ENCODE assay signal across 17 cellular contexts in genomic region chr7:85343484-85343883, GRCh38.
DNase-seq lines count a peak whose midpoint lies in the region; ATAC-seq and TF ChIP-seq lines count a peak whose summit lies in the region.
"Had no signal": no experiment of that assay in that cellular context is flagged by ENCODE, and none has a peak within 500 bp of the region (broad histone marks: within the 10 kb centered on the region; RNA-seq: fewer than 3 reads in every experiment).

No MANE protein-coding gene starts in this region.

- no peak for TF ChIP-seq POLR2A in prostate gland (IDR thresholded peaks at IDR 0.05)

- TF ChIP-seq CTCF in VCaP (conservative IDR thresholded peaks at IDR 0.05) (no peak), prostate gland (IDR thresholded peaks at IDR 0.05) (no peak)

- no peaks in the 10 kb centered on the region for H3K4me1 ChIP-seq in prostate gland (replicated peaks)
- H3K4me1 ChIP-seq: stomach had no signal

- no peaks in the 10 kb centered on the region for H3K9me3 ChIP-seq in prostate gland
- H3K9me3 ChIP-seq: stomach had no signal

- no peak overlapping the region for H3K4me3 ChIP-seq in prostate gland
- H3K4me3 ChIP-seq: hepatocyte, lung, stomach had no signal

- peak overlapping the region; percentile 41; the same call in 1 of the 2 replicates for H3K27ac ChIP-seq in VCaP
- no peak overlapping the region for H3K27ac ChIP-seq in prostate gland
- H3K27ac ChIP-seq: hepatocyte, stomach had no signal

- H3K27me3 ChIP-seq in prostate gland (replicated peaks; ENCODE audit: insufficient read depth): no peaks in the 10 kb centered on the region
- H3K27me3 ChIP-seq: hepatocyte, stomach had no signal

- H3K36me3 ChIP-seq in prostate gland: no peaks in the 10 kb centered on the region
- H3K36me3 ChIP-seq: stomach had no signal

- DNase-seq in prostate gland (ENCODE audit: low spot score) (no peak), MV-4-11 (lab: John Stamatoyannopoulos, UW) (no peak)
- DNase-seq in stimulated activated CD4-positive, alpha-beta T cell treated with anti-CD3 and anti-CD28 coated beads, Interleukin-15, amount 100 ng/mL, for 24 hours: no peak
- DNase-seq: activated CD4-positive, CD25-positive, alpha-beta regulatory T cell; activated CD8-positive, alpha-beta memory T cell treated with anti-CD3 and anti-CD28 coated beads for 24 hours; activated T-cell treated with anti-CD3 and anti-CD28 coated beads, Interleukin-2, amount 50 U/mL, for 72 hours; NCI-H1105 treated with DMSO at 0.1 percent for 48 hours; NCI-H774; stomach had no signal

- ATAC-seq in GM18861 (IDR thresholded peaks at IDR 0.05; ENCODE audit: unreplicated experiment): peak; percentile 83
- peak; percentile 95 for ATAC-seq in HG02610 (IDR thresholded peaks at IDR 0.05; ENCODE audit: unreplicated experiment)
- peak; percentile 51 for ATAC-seq in HG03060 (IDR thresholded peaks at IDR 0.05; ENCODE audit: low read depth, unreplicated experiment)
- ATAC-seq in GM21390 (IDR thresholded peaks at IDR 0.05; ENCODE audit: unreplicated experiment): no peak
- ATAC-seq: activated T-cell treated with anti-CD3 and anti-CD28 coated beads, Interleukin-2, amount 50 U/mL, for 72 hours; sciatic nerve had no signal

- intact Hi-C loops in prostate gland (cut with DNase I): no loop called here
